1 cellular context compared by ENCODE assay signal in genomic region chr9:121498150-121498486, GRCh38.
A peak's percentile ranks its signal among the peaks of the same experiment; 100 is the strongest.
TF ChIP-seq lines count a peak whose summit lies in the region.

No MANE protein-coding gene starts in this region.

TF ChIP-seq in SK-N-SH, 30 proteins besides CTCF, POLR2A, EP300 and RAD21 (continued from another document):
- TF ChIP-seq IRF3 (IDR thresholded peaks at IDR 0.05; ENCODE audit: low read depth, low read length) (no peak), TAF1 (IDR thresholded peaks at IDR 0.05; ENCODE audit: borderline replicate concordance, low read depth, low read length) (no peak), ZBTB33 (IDR thresholded peaks at IDR 0.05; ENCODE audit: borderline replicate concordance, low read depth) (no peak), CHD2 (IDR thresholded peaks at IDR 0.05; ENCODE audit: low read length, partially characterized antibody) (peak; percentile 7), GABPA (IDR thresholded peaks at IDR 0.05; ENCODE audit: low read depth) (no peak), POLR2AphosphoS5 (IDR thresholded peaks at IDR 0.05; ENCODE audit: low read depth, low read length) (no peak)
TF ChIP-seq in SK-N-SH: peak in this region for 3.
